11 cellular contexts compared by ENCODE assay signal in the genomic region with DNA sequence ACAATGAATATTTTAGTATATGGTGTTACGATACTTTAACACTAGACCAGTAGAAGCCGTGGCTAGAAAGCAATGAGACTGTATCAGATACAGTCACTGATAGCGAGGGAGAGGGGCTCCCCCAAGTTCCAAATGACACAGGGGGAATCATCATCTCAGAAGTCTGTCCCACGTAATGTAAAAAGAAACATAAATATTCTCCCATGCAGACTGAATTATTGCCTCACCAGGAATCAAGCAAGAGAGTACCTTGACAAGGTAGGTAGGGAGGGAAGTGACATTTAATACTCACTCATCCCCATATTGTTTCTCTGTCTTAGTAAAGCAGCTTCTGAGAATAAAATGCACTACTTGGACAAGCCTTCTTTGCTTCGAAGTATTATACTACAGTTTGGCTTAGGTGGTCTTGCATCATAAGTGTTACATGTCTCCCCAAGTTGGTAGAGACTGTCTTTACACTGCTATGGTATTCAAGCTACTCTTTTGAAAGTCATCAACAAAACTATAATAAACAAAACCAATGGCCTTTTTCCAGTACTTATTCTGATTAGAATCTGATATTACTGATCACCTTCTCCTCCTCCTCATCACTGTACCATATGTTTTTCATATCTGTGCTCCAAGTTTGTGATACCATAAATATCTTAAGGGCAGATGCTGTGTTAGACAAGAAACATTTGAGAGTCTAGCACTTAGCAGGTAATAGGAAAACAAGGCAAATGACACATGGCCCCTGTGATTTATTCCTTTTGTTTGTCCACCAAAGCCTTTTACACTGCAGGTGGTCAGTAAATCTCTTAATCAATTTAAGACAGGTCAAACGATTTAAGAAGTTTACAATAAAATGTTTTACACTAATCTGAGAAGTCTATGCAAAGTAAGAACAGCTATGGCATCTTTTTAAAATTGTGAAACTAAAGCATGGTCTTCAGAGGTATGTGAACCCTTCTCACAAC. TPM values are rescaled to one million over a fixed set of nuclear protein-coding genes. Genes with fewer than 3 reads are reported as not detected.
DNase-seq lines count a peak whose midpoint lies in the region; ATAC-seq and TF ChIP-seq lines count a peak whose summit lies in the region.
"Had no signal": no experiment of that assay in that cellular context is flagged by ENCODE, and none has a peak within 500 bp of the region (broad histone marks: within the 10 kb centered on the region; RNA-seq: fewer than 3 reads in every experiment).

No MANE protein-coding gene starts in this region.

- peak overlapping the region; percentile 73 for H3K9ac ChIP-seq in SU-DHL-6 (ENCODE audit: low read length)

- H3F3A ChIP-seq in SU-DHL-6 (ENCODE audit: insufficient read depth): no peaks in the 10 kb centered on the region

- H3K9me2 ChIP-seq in SU-DHL-6 (replicated peaks; ENCODE audit: insufficient read depth, low read length): no peaks in the 10 kb centered on the region

- H3K9me3 Mint-ChIP-seq in stimulated activated memory B cell treated with anti-CD40 and anti-IgM and Interleukin-4, amounts not matched to agents 10 μg/mL and 1 μg/mL and 100 μg/mL, for 72 hours: no peaks in the 10 kb centered on the region
- H3K9me3 Mint-ChIP-seq in activated CD4-positive, alpha-beta T cell treated with anti-CD3 and anti-CD28 coated beads, Interleukin-2, amount 10 ng/mL, durations not matched to agents 7 days and 5 days: no peaks in the 10 kb centered on the region
- H3K9me3 Mint-ChIP-seq: activated CD4-positive, alpha-beta memory T cell treated with anti-CD3 and anti-CD28 coated beads, Interleukin-2, amount 10 ng/mL, durations not matched to agents 7 days and 5 days had no signal

- no peaks in the 10 kb centered on the region for H3K27me3 Mint-ChIP-seq in stimulated activated memory B cell treated with anti-CD40 and anti-IgM and Interleukin-4, amounts not matched to agents 10 μg/mL and 1 μg/mL and 100 μg/mL, for 72 hours
- no peaks in the 10 kb centered on the region for H3K27me3 Mint-ChIP-seq in activated CD4-positive, alpha-beta T cell treated with anti-CD3 and anti-CD28 coated beads, Interleukin-2, amount 10 ng/mL, durations not matched to agents 7 days and 5 days
- H3K27me3 Mint-ChIP-seq: activated CD4-positive, alpha-beta memory T cell treated with anti-CD3 and anti-CD28 coated beads, Interleukin-2, amount 10 ng/mL, durations not matched to agents 7 days and 5 days had no signal

- no peak for TF ChIP-seq CTCF in SU-DHL-6 (IDR thresholded peaks at IDR 0.05; ENCODE audit: insufficient read depth, low read length, poor library complexity, severe bottlenecking)

- no peak overlapping the region for H2AFZ ChIP-seq in SU-DHL-6 (ENCODE audit: low read depth, low read length, severe bottlenecking)

- peak overlapping the region; percentile 17 for H3K4me3 Mint-ChIP-seq in stimulated activated memory B cell treated with anti-CD40 and anti-IgM and Interleukin-4, amounts not matched to agents 10 μg/mL and 1 μg/mL and 100 μg/mL, for 72 hours
- H3K4me3 Mint-ChIP-seq in activated CD4-positive, alpha-beta T cell treated with anti-CD3 and anti-CD28 coated beads, Interleukin-2, amount 10 ng/mL, durations not matched to agents 7 days and 5 days: no peak overlapping the region
- H3K4me3 Mint-ChIP-seq: activated CD4-positive, alpha-beta memory T cell treated with anti-CD3 and anti-CD28 coated beads, Interleukin-2, amount 10 ng/mL, durations not matched to agents 7 days and 5 days had no signal

- in situ Hi-C loops in HAP-1 (cut with MboI; ENCODE audit: low sequenced_read_pairs): no loop called here

- peaks cover 7% of the 10 kb centered on the region; the same call in 1 of the 2 replicates for H4K20me1 ChIP-seq in SU-DHL-6 (ENCODE audit: low read depth, low read length)

- ATAC-seq in stimulated activated memory B cell treated with anti-CD40 and anti-IgM and Interleukin-4, amounts not matched to agents 10 μg/mL and 1 μg/mL and 100 μg/mL, for 72 hours: no peak

- peaks cover 18% of the 10 kb centered on the region for H3K4me1 ChIP-seq in HAP-1

- no peaks in the 10 kb centered on the region for H3K27me3 ChIP-seq in HAP-1 (ENCODE audit: low read depth)
- no peaks in the 10 kb centered on the region for H3K27me3 ChIP-seq in SU-DHL-6 (ENCODE audit: low read length)

- CTCF ChIA-PET in activated CD4-positive, alpha-beta T cell treated with anti-CD3 and anti-CD28 coated beads, Interleukin-2, amount 10 ng/mL, durations not matched to agents 7 days and 5 days (lab: Charles Lee): interaction anchor here (1.2 kb wide), 1 partner anchor 9 kb away, joined by 4 read pairs; no protein-coding TSS in a partner anchor

- no peaks in the 10 kb centered on the region for H3K36me3 ChIP-seq in HAP-1 (replicated peaks)
- no peaks in the 10 kb centered on the region for H3K36me3 ChIP-seq in SU-DHL-6 (ENCODE audit: low read length)

- H3K27ac ChIP-seq in SU-DHL-6 (ENCODE audit: low read depth, low read length): 0 out of 2 replicates have a peak overlapping the region, but pooled peaks have one; percentile 35

- no peak for DNase-seq in HAP-1 (ENCODE audit: low spot score in 2 of 2)
- no peak for DNase-seq in NCI-H2029 (lab: John Stamatoyannopoulos, UW)
- DNase-seq in activated CD4-positive, alpha-beta T cell treated with anti-CD3 and anti-CD28 coated beads, Interleukin-2, amount 10 ng/mL, durations not matched to agents 7 days and 5 days: no peak
- DNase-seq in activated T-cell treated with anti-CD3 and anti-CD28 coated beads for 4 hours: no peak
- DNase-seq in activated effector memory CD4-positive, alpha-beta T cell treated with Interleukin-2 at 50 U/mL for 16 hours: no peak
- DNase-seq: activated CD4-positive, alpha-beta memory T cell treated with anti-CD3 and anti-CD28 coated beads, Interleukin-2, amount 10 ng/mL, durations not matched to agents 7 days and 5 days; effector memory CD4-positive, alpha-beta T cell; stimulated activated CD4-positive, alpha-beta T cell treated with anti-CD3 and anti-CD28 coated beads, Interleukin-15, amount 100 ng/mL, for 24 hours had no signal

- H3K4me3 ChIP-seq in HAP-1 (peak overlapping the region; percentile 67), SU-DHL-6 (ENCODE audit: insufficient read depth, low read length, poor library complexity, severe bottlenecking) (no peak overlapping the region), iPS-18c (ENCODE audit: insufficient read depth, low read depth, low read length) (peak overlapping the region; percentile 85; the same call in 1 of the 2 replicates)

- no peak overlapping the region for H3K27ac Mint-ChIP-seq in stimulated activated memory B cell treated with anti-CD40 and anti-IgM and Interleukin-4, amounts not matched to agents 10 μg/mL and 1 μg/mL and 100 μg/mL, for 72 hours
- no peak overlapping the region for H3K27ac Mint-ChIP-seq in activated CD4-positive, alpha-beta T cell treated with anti-CD3 and anti-CD28 coated beads, Interleukin-2, amount 10 ng/mL, durations not matched to agents 7 days and 5 days
- H3K27ac Mint-ChIP-seq: activated CD4-positive, alpha-beta memory T cell treated with anti-CD3 and anti-CD28 coated beads, Interleukin-2, amount 10 ng/mL, durations not matched to agents 7 days and 5 days had no signal

- POLR2A ChIA-PET in activated CD4-positive, alpha-beta T cell treated with anti-CD3 and anti-CD28 coated beads, Interleukin-2, amount 10 ng/mL, durations not matched to agents 7 days and 5 days (lab: Charles Lee): no interaction called here

- H3K36me3 Mint-ChIP-seq in stimulated activated memory B cell treated with anti-CD40 and anti-IgM and Interleukin-4, amounts not matched to agents 10 μg/mL and 1 μg/mL and 100 μg/mL, for 72 hours: no peaks in the 10 kb centered on the region
- H3K36me3 Mint-ChIP-seq in activated CD4-positive, alpha-beta T cell treated with anti-CD3 and anti-CD28 coated beads, Interleukin-2, amount 10 ng/mL, durations not matched to agents 7 days and 5 days (ENCODE audit: low read depth): no peaks in the 10 kb centered on the region

- peak overlapping the region; percentile 82 for H3K4me2 ChIP-seq in SU-DHL-6 (ENCODE audit: low read depth, low read length, poor library complexity, severe bottlenecking)

- H3K9me3 ChIP-seq in HAP-1: no peaks in the 10 kb centered on the region
- no peaks in the 10 kb centered on the region for H3K9me3 ChIP-seq in SU-DHL-6 (ENCODE audit: insufficient read depth, low read length)
- H3K9me3 ChIP-seq in iPS-18c (ENCODE audit: control insufficient read depth, insufficient read depth, low read length): no peaks in the 10 kb centered on the region

- peaks cover 69% of the 10 kb centered on the region for H3K79me2 ChIP-seq in SU-DHL-6 (ENCODE audit: insufficient read depth, low read length)

- peaks cover 19% of the 10 kb centered on the region for H3K4me1 Mint-ChIP-seq in stimulated activated memory B cell treated with anti-CD40 and anti-IgM and Interleukin-4, amounts not matched to agents 10 μg/mL and 1 μg/mL and 100 μg/mL, for 72 hours
- peaks cover 23% of the 10 kb centered on the region for H3K4me1 Mint-ChIP-seq in activated CD4-positive, alpha-beta T cell treated with anti-CD3 and anti-CD28 coated beads, Interleukin-2, amount 10 ng/mL, durations not matched to agents 7 days and 5 days

RNA-seq across cellular contexts. Expression of gene LAPTM4A, which starts 2.7 kb away (rescaled TPM):
- total RNA-seq in activated CD4-positive, alpha-beta T cell treated with anti-CD3 and anti-CD28 coated beads, Interleukin-2, amount 10 ng/mL, durations not matched to agents 7 days and 5 days: 10 to 100 TPM; 26.3 to 52.1 TPM

RNA-seq across cellular contexts. Expression of gene MATN3, which starts 36.3 kb away (rescaled TPM):
- total RNA-seq in activated CD4-positive, alpha-beta T cell treated with anti-CD3 and anti-CD28 coated beads, Interleukin-2, amount 10 ng/mL, durations not matched to agents 7 days and 5 days: not detected
- total RNA-seq: activated CD4-positive, alpha-beta memory T cell treated with anti-CD3 and anti-CD28 coated beads, Interleukin-2, amount 10 ng/mL, durations not matched to agents 7 days and 5 days had no signal

RNA-seq across cellular contexts. Expression of gene WDR35, which starts 58.9 kb away (rescaled TPM):
- total RNA-seq in activated CD4-positive, alpha-beta T cell treated with anti-CD3 and anti-CD28 coated beads, Interleukin-2, amount 10 ng/mL, durations not matched to agents 7 days and 5 days: 1 to 10 TPM; 3.9 to 4.0 TPM
